Comparison of ENCODE assay signal across 8 cellular contexts in the genomic region with DNA sequence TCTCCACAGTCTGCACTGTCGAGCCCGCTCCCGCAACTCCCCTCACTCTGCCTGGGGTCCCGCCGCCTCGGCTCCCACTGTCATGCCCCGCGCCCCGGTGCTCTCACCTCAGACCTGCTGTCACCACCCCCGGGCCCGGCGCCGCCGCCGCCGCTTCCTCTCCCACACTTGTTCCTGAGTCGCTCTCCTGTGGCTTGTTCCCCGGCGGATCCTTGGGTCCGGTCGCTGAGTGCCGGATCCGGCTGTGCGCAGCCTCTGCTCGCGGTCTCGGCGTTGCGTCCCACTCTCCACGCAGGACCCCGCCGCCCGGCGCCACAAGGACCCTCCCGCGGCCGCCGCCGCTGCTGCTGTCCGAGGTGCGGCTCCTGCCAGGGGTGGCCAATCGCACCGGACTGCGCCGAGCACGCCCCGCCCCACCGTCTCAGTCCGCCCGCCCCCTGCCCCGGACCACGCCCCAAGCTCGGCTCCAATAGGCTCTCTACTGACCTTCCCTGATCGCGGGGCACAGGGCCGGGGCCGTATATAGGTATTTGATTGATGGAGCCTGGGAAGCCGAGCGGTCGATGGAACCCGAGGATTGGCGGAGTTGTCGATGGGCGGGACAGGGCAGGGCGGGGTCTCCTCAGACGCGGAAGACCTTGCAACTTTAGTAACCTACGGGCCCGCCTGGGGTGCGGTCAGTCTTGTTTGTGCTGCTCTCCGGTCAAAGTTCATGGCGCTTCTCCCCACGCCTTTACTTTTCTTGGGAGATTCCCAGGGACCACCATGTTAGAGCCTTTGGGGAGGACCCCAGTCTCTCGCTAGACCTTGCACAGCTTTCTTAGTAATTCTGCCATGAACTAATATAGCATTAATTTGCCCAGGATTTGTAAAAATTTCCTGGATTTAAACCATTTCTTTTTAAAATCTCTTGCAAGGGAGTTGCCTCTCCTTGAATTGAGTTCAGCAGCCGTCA. TPM values are rescaled to one million over a fixed set of nuclear protein-coding genes. Genes with fewer than 3 reads are reported as not detected.
DNase-seq lines count a peak whose midpoint lies in the region; TF ChIP-seq lines count a peak whose summit lies in the region.

A gene (minus strand): TSS at position 367 of the 955 bp plus-strand sequence. CDS start 117,340 bp downstream, outside the sequence.

- peak within 1 kb of the TSS; percentile 88 to 98 (median 98) for H3K4me3 Mint-ChIP-seq in nephron
- H3K4me3 Mint-ChIP-seq in stimulated activated naive CD8-positive, alpha-beta T cell treated with anti-CD3 and anti-CD28 coated beads, Interleukin-15, Interleukin-2, amounts not matched to agents 100 ng/mL and 50 ng/mL, for 24 hours, result peak within 1 kb of the TSS; percentile 89

- peaks cover 35% of the 10 kb centered on the region for H3K27me3 Mint-ChIP-seq in nephron (ENCODE audit: low read depth)
- H3K27me3 Mint-ChIP-seq in stimulated activated naive CD8-positive, alpha-beta T cell treated with anti-CD3 and anti-CD28 coated beads, Interleukin-15, Interleukin-2, amounts not matched to agents 100 ng/mL and 50 ng/mL, for 24 hours, result no peaks in the 10 kb centered on the region

- H3K36me3 Mint-ChIP-seq in nephron (ENCODE audit: low read depth), result no peaks in the 10 kb centered on the region
- no peaks in the 10 kb centered on the region for H3K36me3 Mint-ChIP-seq in stimulated activated naive CD8-positive, alpha-beta T cell treated with anti-CD3 and anti-CD28 coated beads, Interleukin-15, Interleukin-2, amounts not matched to agents 100 ng/mL and 50 ng/mL, for 24 hours (ENCODE audit: low read depth)

- peak; percentile 99 for DNase-seq in ELF-1 (ENCODE audit: low read depth, low spot score)
- DNase-seq in H7, result peak; percentile 97
- peak; percentile 95 for DNase-seq in M059J (ENCODE audit: low read depth)
- peak; percentile 99 for DNase-seq in SHP77 (lab: John Stamatoyannopoulos, UW)
- DNase-seq in activated effector memory CD4-positive, alpha-beta T cell treated with Interleukin-2 at 50 U/mL for 16 hours, result peak; percentile 96
- peak; percentile 99 for DNase-seq in fibroblast of pulmonary artery (ENCODE audit: low read depth)

- peak within 1 kb of the TSS; percentile 90 to 97 (median 93) for H3K27ac Mint-ChIP-seq in nephron
- peak within 1 kb of the TSS; percentile 86 for H3K27ac Mint-ChIP-seq in stimulated activated naive CD8-positive, alpha-beta T cell treated with anti-CD3 and anti-CD28 coated beads, Interleukin-15, Interleukin-2, amounts not matched to agents 100 ng/mL and 50 ng/mL, for 24 hours

- H3K36me3 ChIP-seq in H7 (replicated peaks; ENCODE audit: control insufficient read depth, insufficient read depth, low read length), result no peaks in the 10 kb centered on the region

- H3K9me3 Mint-ChIP-seq in nephron, result no peaks in the 10 kb centered on the region
- H3K9me3 Mint-ChIP-seq in stimulated activated naive CD8-positive, alpha-beta T cell treated with anti-CD3 and anti-CD28 coated beads, Interleukin-15, Interleukin-2, amounts not matched to agents 100 ng/mL and 50 ng/mL, for 24 hours, result no peaks in the 10 kb centered on the region

- peaks cover 10% of the 10 kb centered on the region for H3K27me3 ChIP-seq in H7 (ENCODE audit: control insufficient read depth, insufficient read depth, low read length)

- peaks cover 46% of the 10 kb centered on the region for H3K4me1 Mint-ChIP-seq in nephron
- H3K4me1 Mint-ChIP-seq in stimulated activated naive CD8-positive, alpha-beta T cell treated with anti-CD3 and anti-CD28 coated beads, Interleukin-15, Interleukin-2, amounts not matched to agents 100 ng/mL and 50 ng/mL, for 24 hours (ENCODE audit: low read depth), result peaks cover 48% of the 10 kb centered on the region

- TF ChIP-seq CTCF in fibroblast of pulmonary artery (IDR thresholded peaks at IDR 0.05; ENCODE audit: low read length, missing control alignments) (no peak), nephron (IDR thresholded peaks at IDR 0.05; ENCODE audit: unreplicated experiment in 3 of 3) (no peak)

- peak within 1 kb of the TSS; percentile 84 for H3K4me3 ChIP-seq in H7 (ENCODE audit: insufficient read depth, low read depth, low read length)
- H3K4me3 ChIP-seq in fibroblast of pulmonary artery (replicated peaks; ENCODE audit: low read depth, low read length), result peak within 1 kb of the TSS; percentile 90

RNA-seq across cellular contexts. Expression of the gene that starts here (rescaled TPM):
- total RNA-seq in H7 (2014; rRNA removed; shearing (Covaris generic)), result 3.5 and 5.9 TPM in 2 replicates
- 21.9 and 24.7 TPM in 2 replicates for total RNA-seq in M059J (2014; rRNA removed; shearing (Covaris generic))

Comparison
In these comparisons a context has a peak if more than half of its experiments do, and no peak if none do; other contexts are left out.
1. Peak in every context shown above with its lines: DNase-seq and H3K4me3 ChIP-seq.